In genomic region chr17:3903881-3904286, GRCh38 we compare ENCODE assay signal across 1 cellular context.
A peak's percentile ranks its signal among the peaks of the same experiment; 100 is the strongest.
TF ChIP-seq lines count a peak whose summit lies in the region.

No MANE protein-coding gene starts in this region.

TF ChIP-seq in HepG2, 621 proteins besides CTCF, POLR2A, EP300 and RAD21 (continued from another document and continues in another):
- peak; percentile 34; the same call in 1 of the 2 replicates for TF ChIP-seq UBTF (CRISPR knock-in tag; IDR thresholded peaks at IDR 0.05)
- no peak for TF ChIP-seq ZMYM4 (CRISPR knock-in tag; IDR thresholded peaks at IDR 0.05)
- no peak for TF ChIP-seq ZNF839 (CRISPR knock-in tag; IDR thresholded peaks at IDR 0.05; ENCODE audit: borderline replicate concordance)
- peak; percentile 47; the same call in 1 of the 2 replicates for TF ChIP-seq ZFX (CRISPR knock-in tag; IDR thresholded peaks at IDR 0.05; ENCODE audit: low read depth)
- no peak for TF ChIP-seq PLSCR1 (CRISPR knock-in tag; IDR thresholded peaks at IDR 0.05; ENCODE audit: borderline replicate concordance)
- TF ChIP-seq ZXDC (CRISPR knock-in tag; IDR thresholded peaks at IDR 0.05): no peak
- peak; percentile 34; the same call in 1 of the 2 replicates for TF ChIP-seq MAX (IDR thresholded peaks at IDR 0.05)
- no peak for TF ChIP-seq KAT2B (IDR thresholded peaks at IDR 0.05; ENCODE audit: borderline replicate concordance, low read depth, low read length)
- TF ChIP-seq IRF1 (CRISPR knock-in tag; IDR thresholded peaks at IDR 0.05; ENCODE audit: low read depth): no peak
- TF ChIP-seq ATF4 (CRISPR knock-in tag; IDR thresholded peaks at IDR 0.05): peak in 1 of 2 experiments; percentile 91; a peak in 2 of 4 replicates
- TF ChIP-seq CENPX (CRISPR knock-in tag; IDR thresholded peaks at IDR 0.05): no peak
- no peak for TF ChIP-seq RFXAP (CRISPR knock-in tag; IDR thresholded peaks at IDR 0.05; ENCODE audit: borderline replicate concordance)
- TF ChIP-seq CHCHD3 (CRISPR knock-in tag; IDR thresholded peaks at IDR 0.05): no peak
- TF ChIP-seq TEF (CRISPR knock-in tag; IDR thresholded peaks at IDR 0.05): no peak
- no peak for TF ChIP-seq ZNF343 (CRISPR knock-in tag; IDR thresholded peaks at IDR 0.05)
- no peak for TF ChIP-seq ZNF878 (CRISPR knock-in tag; IDR thresholded peaks at IDR 0.05)
- TF ChIP-seq NCOA5 (CRISPR knock-in tag; IDR thresholded peaks at IDR 0.05): no peak
- TF ChIP-seq DNMT1 (CRISPR knock-in tag; IDR thresholded peaks at IDR 0.05): no peak
- TF ChIP-seq SP4 (CRISPR knock-in tag; IDR thresholded peaks at IDR 0.05): no peak
- TF ChIP-seq ZNF160 (CRISPR knock-in tag; IDR thresholded peaks at IDR 0.05): no peak
- no peak for TF ChIP-seq ZNF609 (CRISPR knock-in tag; IDR thresholded peaks at IDR 0.05; ENCODE audit: borderline replicate concordance)
- no peak for TF ChIP-seq ZNF746 (CRISPR knock-in tag; IDR thresholded peaks at IDR 0.05)
- no peak for TF ChIP-seq ZNF850 (CRISPR knock-in tag; conservative IDR thresholded peaks at IDR 0.05)
- TF ChIP-seq ZNF652 (CRISPR knock-in tag; IDR thresholded peaks at IDR 0.05; ENCODE audit: borderline replicate concordance, low read depth): no peak
- no peak for TF ChIP-seq YEATS4 (CRISPR knock-in tag; IDR thresholded peaks at IDR 0.05; ENCODE audit: borderline replicate concordance)
- TF ChIP-seq NFAT5 (CRISPR knock-in tag; IDR thresholded peaks at IDR 0.05): no peak
- no peak for TF ChIP-seq ZNF432 (CRISPR knock-in tag; IDR thresholded peaks at IDR 0.05; ENCODE audit: borderline replicate concordance)
- TF ChIP-seq TAF15 (IDR thresholded peaks at IDR 0.05; ENCODE audit: low read depth, low read length, poor library complexity, severe bottlenecking): no peak
- no peak for TF ChIP-seq DR1 (CRISPR knock-in tag; IDR thresholded peaks at IDR 0.05)
- TF ChIP-seq ZBTB20 (CRISPR knock-in tag; IDR thresholded peaks at IDR 0.05; ENCODE audit: borderline replicate concordance, low read depth): no peak
